Comparison of ENCODE assay signal across 16 cellular contexts in genomic region chr7:157769870-157770213, GRCh38.
DNase-seq lines count a peak whose midpoint lies in the region; ATAC-seq and FAIRE-seq lines count a peak whose summit lies in the region.
"Had no signal": no experiment of that assay in that cellular context is flagged by ENCODE, and none has a peak within 500 bp of the region (broad histone marks: within the 10 kb centered on the region; RNA-seq: fewer than 3 reads in every experiment).

No MANE protein-coding gene starts in this region.

- H3K36me3 ChIP-seq in HAP-1 (replicated peaks) = no peaks in the 10 kb centered on the region

- no peak for FAIRE-seq in HTR-8/SVneo (lab: Jason Lieb, UNC)

- H3K4me1 ChIP-seq in HAP-1 = no peaks in the 10 kb centered on the region

- H3K27me3 ChIP-seq in HAP-1 (ENCODE audit: low read depth) = no peaks in the 10 kb centered on the region

- in situ Hi-C loops in HAP-1 (cut with MboI; ENCODE audit: low sequenced_read_pairs) = no loop called here

- peak; percentile 20 for DNase-seq in Ammon's horn (ENCODE audit: low spot score)
- DNase-seq in CD1c-positive myeloid dendritic cell (ENCODE audit: extremely low spot score) = peak; percentile 53
- peak; percentile 58 for DNase-seq in NOMO-1 treated with dmso at 0.1 percent for 144 hours (lab: John Stamatoyannopoulos, UW; ENCODE audit: unreplicated experiment)
- peak; percentile 18 for DNase-seq in medulla oblongata (ENCODE audit: extremely low spot score)
- no peak for DNase-seq in HAP-1 (ENCODE audit: low spot score in 2 of 2)
- DNase-seq in HTR-8/SVneo (ENCODE audit: insufficient read length, low spot score) = no peak
- DNase-seq: ACHN; AML-193; CD4-positive, alpha-beta memory T cell; DMS79; H7; NCI-H1436 treated with DMSO at 0.1 percent for 48 hours; NCI-H510A treated with DMSO at 0.1 percent for 48 hours; PC-9 had no signal

- ATAC-seq in HG02973 (IDR thresholded peaks at IDR 0.05; ENCODE audit: unreplicated experiment) = no peak
- ATAC-seq in HG03025 (IDR thresholded peaks at IDR 0.05; ENCODE audit: low FRiP score, unreplicated experiment) = no peak

- H3K9me3 ChIP-seq in HAP-1 = no peaks in the 10 kb centered on the region

- H3K4me3 ChIP-seq in HAP-1 = no peak overlapping the region
- H3K4me3 ChIP-seq: PC-9 had no signal

Comparison
In these comparisons a context has a peak if more than half of its experiments do, and no peak if none do; other contexts are left out.
1. DNase-seq: peak in Ammon's horn (single experiment), CD1c-positive myeloid dendritic cell (single experiment), NOMO-1 treated with dmso at 0.1 percent for 144 hours (single experiment) and medulla oblongata (single experiment); none in HAP-1 (0 of 2) and HTR-8/SVneo (single experiment).